ENCODE assay signal across 1 cellular context in genomic region chr9:113957778-113958430, GRCh38.
TF ChIP-seq lines count a peak whose summit lies in the region.

No MANE protein-coding gene starts in this region.

TF ChIP-seq in HepG2, 621 proteins besides CTCF, POLR2A, EP300 and RAD21 (continued from another document):
- no peak for TF ChIP-seq ZHX2 (IDR thresholded peaks at IDR 0.05; ENCODE audit: low read depth)
- TF ChIP-seq ZHX2 (CRISPR knock-in tag; IDR thresholded peaks at IDR 0.05; ENCODE audit: borderline replicate concordance) = no peak
